Comparison of ENCODE assay signal across 19 cellular contexts in the genomic region with DNA sequence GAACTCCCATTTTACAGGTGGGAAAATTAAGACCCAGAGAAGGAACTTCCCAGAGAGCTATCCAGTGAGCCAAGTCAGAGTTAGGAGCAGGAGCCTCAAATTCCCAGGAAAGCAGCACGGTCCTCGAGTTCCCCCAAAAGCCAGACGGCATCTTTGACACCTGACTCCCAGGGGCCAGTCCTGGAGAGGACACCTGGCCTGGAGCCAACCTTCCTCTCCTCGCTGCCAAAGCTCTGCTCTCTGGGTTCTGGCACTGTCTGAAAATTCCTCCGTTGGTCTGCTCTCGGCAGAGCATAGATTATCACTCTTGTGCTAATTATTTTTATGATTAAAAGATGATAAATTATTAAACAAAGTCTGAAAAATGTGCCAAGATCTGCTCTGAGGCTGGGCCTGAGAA.
"Had no signal": no experiment of that assay in that cellular context is flagged by ENCODE, and none has a peak within 500 bp of the region (broad histone marks: within the 10 kb centered on the region; RNA-seq: fewer than 3 reads in every experiment).

No MANE protein-coding gene starts in this region.

- H3K36me3 ChIP-seq: adrenal gland, esophagus muscularis mucosa, lower lobe of right lung, pancreas, stomach, upper lobe of right lung, WERI-Rb-1 had no signal

- H3K27ac ChIP-seq: adrenal gland, esophagus muscularis mucosa, lower lobe of right lung, pancreas, stomach, upper lobe of right lung, WERI-Rb-1 had no signal

- H3K27ac Mint-ChIP-seq: activated naive CD4-positive, alpha-beta T cell treated with anti-CD3 and anti-CD28 coated beads, Interleukin-2, amount 50 U/mL, for 24 hours; natural killer cell; stimulated activated effector memory CD8-positive, alpha-beta T cell treated with anti-CD3 and anti-CD28 coated beads, Interleukin-12 subunit alpha, Interleukin-12 subunit beta, amount 100 ng/mL, for 72 hours had no signal

- H3K4me3 Mint-ChIP-seq: activated naive CD4-positive, alpha-beta T cell treated with anti-CD3 and anti-CD28 coated beads, Interleukin-2, amount 50 U/mL, for 24 hours; natural killer cell; stimulated activated effector memory CD8-positive, alpha-beta T cell treated with anti-CD3 and anti-CD28 coated beads, Interleukin-12 subunit alpha, Interleukin-12 subunit beta, amount 100 ng/mL, for 72 hours had no signal

- DNase-seq: activated CD4-positive, alpha-beta T cell treated with anti-CD3 and anti-CD28 coated beads, Interleukin-2, amount 50 U/mL, for 48 hours; activated gamma-delta T cell; dermis blood vessel endothelial cell; effector memory CD4-positive, alpha-beta T cell; lower lobe of right lung; natural killer cell; stimulated activated CD4-positive, alpha-beta T cell treated with anti-CD3 and anti-CD28 coated beads, Interleukin-4, amount 100 ng/mL, for 1 hour; stomach; upper lobe of right lung; WERI-Rb-1 had no signal

- FAIRE-seq: astrocyte, endothelial cell of umbilical vein, pancreas had no signal

- H3K36me3 Mint-ChIP-seq: activated naive CD4-positive, alpha-beta T cell treated with anti-CD3 and anti-CD28 coated beads, Interleukin-2, amount 50 U/mL, for 24 hours; natural killer cell; stimulated activated effector memory CD8-positive, alpha-beta T cell treated with anti-CD3 and anti-CD28 coated beads, Interleukin-12 subunit alpha, Interleukin-12 subunit beta, amount 100 ng/mL, for 72 hours had no signal

- H3K4me2 ChIP-seq: smooth muscle cell had no signal

- ATAC-seq: lower lobe of right lung; natural killer cell; sciatic nerve; stimulated activated effector memory CD8-positive, alpha-beta T cell treated with anti-CD3 and anti-CD28 coated beads, Interleukin-12 subunit alpha, Interleukin-12 subunit beta, amount 100 ng/mL, for 72 hours; upper lobe of right lung had no signal

- H3K9me3 Mint-ChIP-seq: activated naive CD4-positive, alpha-beta T cell treated with anti-CD3 and anti-CD28 coated beads, Interleukin-2, amount 50 U/mL, for 24 hours; natural killer cell; stimulated activated effector memory CD8-positive, alpha-beta T cell treated with anti-CD3 and anti-CD28 coated beads, Interleukin-12 subunit alpha, Interleukin-12 subunit beta, amount 100 ng/mL, for 72 hours had no signal

- H3K27me3 ChIP-seq: adrenal gland, pancreas, upper lobe of right lung had no signal

- H3K4me1 ChIP-seq: adrenal gland, lower lobe of right lung, pancreas, upper lobe of right lung had no signal

- H3K9me3 ChIP-seq: adrenal gland, esophagus muscularis mucosa, lower lobe of right lung, pancreas, stomach, upper lobe of right lung had no signal

- H3K4me3 ChIP-seq: adrenal gland, esophagus muscularis mucosa, lower lobe of right lung, pancreas, smooth muscle cell, stomach, upper lobe of right lung had no signal
